In genomic region chr21:38848187-38848609, GRCh38 we compare ENCODE assay signal across 21 cellular contexts. TPM values are rescaled to one million over a fixed set of nuclear protein-coding genes. Genes with fewer than 3 reads are reported as not detected.
A peak's percentile ranks its signal among the peaks of the same experiment; 100 is the strongest.
DNase-seq lines count a peak whose midpoint lies in the region; ATAC-seq and TF ChIP-seq lines count a peak whose summit lies in the region.
"Had no signal": no experiment of that assay in that cellular context is flagged by ENCODE, and none has a peak within 500 bp of the region (broad histone marks: within the 10 kb centered on the region; RNA-seq: fewer than 3 reads in every experiment).

No MANE protein-coding gene starts in this region.

- H2AFZ ChIP-seq in hepatocyte, result no peak overlapping the region
- H2AFZ ChIP-seq: parathyroid adenoma had no signal

- TF ChIP-seq EP300 in esophagus muscularis mucosa (IDR thresholded peaks at IDR 0.05), result no peak

- TF ChIP-seq POLR2A in esophagus muscularis mucosa (IDR thresholded peaks at IDR 0.05; ENCODE audit: low read depth) (no peak), gastrocnemius medialis (IDR thresholded peaks at IDR 0.05) (no peak)

- H3K4me2 ChIP-seq in hepatocyte, result peak overlapping the region; percentile 20

- no peak for ATAC-seq in RWPE2 (ENCODE audit: low read depth)
- peak; percentile 21 to 27 for ATAC-seq in gastrocnemius medialis
- ATAC-seq in GM21528 (IDR thresholded peaks at IDR 0.05; ENCODE audit: low FRiP score, unreplicated experiment), result no peak
- no peak for ATAC-seq in HG02571 (IDR thresholded peaks at IDR 0.05; ENCODE audit: unreplicated experiment)
- ATAC-seq: activated CD8-positive, alpha-beta memory T cell treated with anti-CD3 and anti-CD28 coated beads, Interleukin-2, amount 10 ng/mL, durations not matched to agents 7 days and 5 days had no signal

- H3K79me2 ChIP-seq in hepatocyte, result no peaks in the 10 kb centered on the region
- H3K79me2 ChIP-seq: parathyroid adenoma had no signal

- H3K27ac ChIP-seq in RWPE2 (ENCODE audit: poor library complexity, severe bottlenecking), result peak overlapping the region; percentile 58
- H3K27ac ChIP-seq in esophagus muscularis mucosa (replicated peaks in 1 of 4), result no peak overlapping the region
- H3K27ac ChIP-seq in hepatocyte, result peak overlapping the region; percentile 58
- H3K27ac ChIP-seq in gastrocnemius medialis, result peak overlapping the region in 3 of 4 donors; percentile 14 to 42 (median 31)
- H3K27ac ChIP-seq: adrenal gland, parathyroid adenoma had no signal

- H3K4me3 Mint-ChIP-seq in progenitor cell of endocrine pancreas (ENCODE audit: low read depth), result no peak overlapping the region
- H3K4me3 Mint-ChIP-seq: activated CD8-positive, alpha-beta memory T cell treated with anti-CD3 and anti-CD28 coated beads, Interleukin-2, amount 10 ng/mL, durations not matched to agents 7 days and 5 days; central memory CD8-positive, alpha-beta T cell; HFFc6; naive B cell had no signal

- H3K27me3 ChIP-seq in RWPE2 (ENCODE audit: insufficient read depth, poor library complexity, severe bottlenecking) (no peaks in the 10 kb centered on the region), esophagus muscularis mucosa (no peaks in the 10 kb centered on the region), hepatocyte (no peaks in the 10 kb centered on the region), gastrocnemius medialis (no peaks in the 10 kb centered on the region)
- H3K27me3 ChIP-seq: adrenal gland, BE2C had no signal

- intact Hi-C loops in esophagus muscularis mucosa (cut with DNase I) (no loop called here), gastrocnemius medialis (cut with DNase I; ENCODE audit: low total_unique reads) (no loop called here)

- no peak overlapping the region for H3K4me3 ChIP-seq in RWPE2 (ENCODE audit: severe bottlenecking)
- H3K4me3 ChIP-seq in esophagus muscularis mucosa, result no peak overlapping the region
- H3K4me3 ChIP-seq in hepatocyte, result no peak overlapping the region
- no peak overlapping the region for H3K4me3 ChIP-seq in gastrocnemius medialis
- H3K4me3 ChIP-seq: adrenal gland had no signal

- no peaks in the 10 kb centered on the region for H3K9me3 ChIP-seq in RWPE2 (ENCODE audit: severe bottlenecking)
- no peaks in the 10 kb centered on the region for H3K9me3 ChIP-seq in esophagus muscularis mucosa
- no peaks in the 10 kb centered on the region for H3K9me3 ChIP-seq in hepatocyte (ENCODE audit: low read depth)
- H3K9me3 ChIP-seq in gastrocnemius medialis, result no peaks in the 10 kb centered on the region
- H3K9me3 ChIP-seq: adrenal gland, BE2C had no signal

- no peaks in the 10 kb centered on the region for H4K20me1 ChIP-seq in hepatocyte (ENCODE audit: insufficient read depth, poor library complexity, severe bottlenecking)

- H3K4me1 ChIP-seq in RWPE2 (ENCODE audit: insufficient read depth, poor library complexity, severe bottlenecking) (peaks cover 34% of the 10 kb centered on the region), esophagus muscularis mucosa (peaks cover 0 to 13% (median 4%) of the 10 kb centered on the region in 4 donors), hepatocyte (ENCODE audit: insufficient read depth) (peaks cover 6% of the 10 kb centered on the region), gastrocnemius medialis (peaks cover 0 to 21% of the 10 kb centered on the region in 2 donors)
- H3K4me1 ChIP-seq: adrenal gland, parathyroid adenoma had no signal

- TF ChIP-seq CTCF in RWPE2 (IDR thresholded peaks at IDR 0.05; ENCODE audit: poor library complexity, severe bottlenecking) (no peak), esophagus muscularis mucosa (IDR thresholded peaks at IDR 0.05) (no peak), hepatocyte (IDR thresholded peaks at IDR 0.05; ENCODE audit: poor library complexity) (no peak), gastrocnemius medialis (IDR thresholded peaks at IDR 0.05 in 4 of 5, conservative IDR thresholded peaks at IDR 0.05 in 1 of 5) (no peak), progenitor cell of endocrine pancreas (IDR thresholded peaks at IDR 0.05; ENCODE audit: unreplicated experiment) (no peak)

- DNase-seq in RWPE2 (ENCODE audit: low spot score) (no peak), esophagus muscularis mucosa (ENCODE audit: extremely low spot score) (peak; percentile 88), hepatocyte (ENCODE audit: low spot score) (peak; percentile 61), gastrocnemius medialis (no peak), Ammon's horn (ENCODE audit: low spot score) (no peak), progenitor cell of endocrine pancreas (ENCODE audit: low spot score, unreplicated experiment) (no peak)
- DNase-seq: activated CD4-positive, CD25-positive, alpha-beta regulatory T cell treated with anti-CD3 and anti-CD28 coated beads, Interleukin-2, amount 50 U/mL, for 72 hours; activated CD8-positive, alpha-beta memory T cell treated with anti-CD3 and anti-CD28 coated beads, Interleukin-2, amount 10 ng/mL, durations not matched to agents 7 days and 5 days; activated effector memory CD4-positive, alpha-beta T cell treated with Interleukin-2 at 50 U/mL for 16 hours; adrenal gland; BE2C; DMS 273 treated with DMSO at 0.1 percent for 48 hours; HFFc6; naive B cell; NCI-H1417 treated with DMSO at 0.1 percent for 48 hours; NCI-H2171 treated with DMSO at 0.1 percent for 48 hours; NCI-H748 treated with DMSO at 0.1 percent for 48 hours had no signal

- peaks cover 10% of the 10 kb centered on the region for H3K4me1 Mint-ChIP-seq in progenitor cell of endocrine pancreas (ENCODE audit: low read depth)
- H3K4me1 Mint-ChIP-seq: activated CD8-positive, alpha-beta memory T cell treated with anti-CD3 and anti-CD28 coated beads, Interleukin-2, amount 10 ng/mL, durations not matched to agents 7 days and 5 days; central memory CD8-positive, alpha-beta T cell; naive B cell had no signal

- no peaks in the 10 kb centered on the region for H3K36me3 ChIP-seq in RWPE2 (ENCODE audit: low read depth)
- no peaks in the 10 kb centered on the region for H3K36me3 ChIP-seq in esophagus muscularis mucosa
- H3K36me3 ChIP-seq in hepatocyte (replicated peaks; ENCODE audit: insufficient read depth, low read depth), result no peaks in the 10 kb centered on the region
- no peaks in the 10 kb centered on the region for H3K36me3 ChIP-seq in gastrocnemius medialis
- H3K36me3 ChIP-seq: adrenal gland, BE2C had no signal

- no peaks in the 10 kb centered on the region for H3K36me3 Mint-ChIP-seq in progenitor cell of endocrine pancreas (ENCODE audit: insufficient read depth)
- H3K36me3 Mint-ChIP-seq: activated CD8-positive, alpha-beta memory T cell treated with anti-CD3 and anti-CD28 coated beads, Interleukin-2, amount 10 ng/mL, durations not matched to agents 7 days and 5 days had no signal

- peaks cover 3% of the 10 kb centered on the region for H3K9me3 Mint-ChIP-seq in progenitor cell of endocrine pancreas (ENCODE audit: low read depth)
- H3K9me3 Mint-ChIP-seq: central memory CD8-positive, alpha-beta T cell had no signal

- in situ Hi-C loops in gastrocnemius medialis (cut with MboI; ENCODE audit: low sequenced_read_pairs in 4 of 4), result no loop called here

- WGBS in esophagus muscularis mucosa, result 71% methylated on average over 7 of the region's 7 CpGs
- WGBS in hepatocyte (ENCODE audit: low lambda C conversion rate, missing lambda C conversion rate), result 48% methylated on average over 7 of the region's 7 CpGs

- H3K27me3 Mint-ChIP-seq in progenitor cell of endocrine pancreas, result peaks cover 5% of the 10 kb centered on the region

- H3K9me2 ChIP-seq in hepatocyte (replicated peaks; ENCODE audit: insufficient read depth), result no peaks in the 10 kb centered on the region

- no peak overlapping the region for H3K27ac Mint-ChIP-seq in progenitor cell of endocrine pancreas
- H3K27ac Mint-ChIP-seq: activated CD8-positive, alpha-beta memory T cell treated with anti-CD3 and anti-CD28 coated beads, Interleukin-2, amount 10 ng/mL, durations not matched to agents 7 days and 5 days; HFFc6; naive B cell had no signal

RNA-seq across cellular contexts. Expression of gene ETS2, which starts 42.5 kb away (rescaled TPM):
- total RNA-seq in esophagus muscularis mucosa, result 100 to 1,000 TPM in 1 of 4 donors, 10 to 100 TPM in 3; 31.1 to 175 (median 63.8) TPM
- total RNA-seq in hepatocyte, result 91.9 and 95.1 TPM in 2 replicates
- polyA plus RNA-seq in hepatocyte, result 104 and 106 TPM in 2 replicates
- total RNA-seq in gastrocnemius medialis, result 100 to 1,000 TPM in 1 of 4 donors, 10 to 100 TPM in 3; 51.5 to 136 (median 59.3) TPM
- total RNA-seq in progenitor cell of endocrine pancreas, result 43.9 and 48.9 TPM in 2 replicates

Comparison
In these comparisons a context has a peak if more than half of its experiments do, and no peak if none do; other contexts are left out.
1. ATAC-seq: peak in gastrocnemius medialis (2 of 2); none in RWPE2 (single experiment), GM21528 (single experiment) and HG02571 (single experiment).
2. DNase-seq: peak in esophagus muscularis mucosa (single experiment) and hepatocyte (single experiment); none in RWPE2 (single experiment), gastrocnemius medialis (0 of 2), Ammon's horn (single experiment) and progenitor cell of endocrine pancreas (single experiment).
3. H3K27ac ChIP-seq: peak in RWPE2 (single experiment), hepatocyte (single experiment) and gastrocnemius medialis (3 of 4); none in esophagus muscularis mucosa (0 of 4).